24 cellular contexts compared by ENCODE assay signal in the genomic region with DNA sequence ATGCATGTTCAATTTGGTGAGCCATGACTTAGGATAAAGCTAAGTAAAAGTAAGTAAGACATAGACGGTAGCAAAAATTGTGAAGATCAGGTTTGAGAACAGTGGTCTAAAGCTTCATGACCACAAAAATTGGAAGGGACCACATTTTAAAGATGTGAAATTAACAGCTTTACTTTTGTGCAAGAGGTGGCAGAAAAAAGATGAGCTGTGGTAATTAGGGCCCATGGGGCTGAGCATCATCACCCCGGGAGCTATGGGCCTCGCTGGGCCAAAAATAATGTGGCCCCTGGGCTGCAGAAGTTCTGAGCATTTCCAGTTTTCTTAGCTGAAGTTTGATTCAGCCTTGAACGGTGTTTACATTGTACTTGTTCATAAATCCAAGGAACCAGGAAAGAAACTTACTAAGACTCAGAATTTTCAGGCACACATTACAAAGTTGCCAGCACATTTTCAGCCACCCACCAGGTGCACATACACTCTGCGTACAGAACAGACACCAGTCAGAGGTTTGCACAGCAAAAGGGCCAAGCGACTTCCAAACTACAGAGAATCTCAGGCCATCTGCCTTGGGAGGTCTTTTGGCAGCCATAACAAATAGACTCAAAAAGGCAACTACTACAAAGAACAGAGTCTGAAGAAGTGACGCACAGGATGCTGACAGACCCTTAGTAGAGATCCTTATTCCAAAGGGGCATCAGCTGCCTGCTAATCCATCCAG. TPM values are rescaled to one million over a fixed set of nuclear protein-coding genes. Genes with fewer than 3 reads are reported as not detected.
DNase-seq lines count a peak whose midpoint lies in the region; ATAC-seq and TF ChIP-seq lines count a peak whose summit lies in the region.
"Had no signal": no experiment of that assay in that cellular context is flagged by ENCODE, and none has a peak within 500 bp of the region (broad histone marks: within the 10 kb centered on the region; RNA-seq: fewer than 3 reads in every experiment).

No MANE protein-coding gene starts in this region.

- H3K27ac Mint-ChIP-seq in WTC11, result peak overlapping the region; percentile 44
- H3K27ac Mint-ChIP-seq: activated CD4-positive, alpha-beta memory T cell treated with anti-CD3 and anti-CD28 coated beads, Interleukin-2, amount 10 ng/mL, durations not matched to agents 7 days and 5 days had no signal

- BruUV-seq in A673 (replicated peaks; lab: Mats Ljungman, UMichigan), result no TSS peak

- CTCF ChIA-PET in A673 (lab: Charles Lee) (no interaction called here), WTC11 (lab: Charles Lee) (no interaction called here)

- 0 out of 2 replicates have a peak, but pooled peaks cover 5% of the 10 kb centered on the region for H3K9me3 Mint-ChIP-seq in WTC11
- H3K9me3 Mint-ChIP-seq: activated CD4-positive, alpha-beta memory T cell treated with anti-CD3 and anti-CD28 coated beads, Interleukin-2, amount 10 ng/mL, durations not matched to agents 7 days and 5 days; CD4-positive, alpha-beta memory T cell; T-cell had no signal

- H3K4me1 ChIP-seq in A673 (ENCODE audit: insufficient read depth, low read length, poor library complexity, severe bottlenecking), result no peaks in the 10 kb centered on the region
- H3K4me1 ChIP-seq in mesodermal cell (ENCODE audit: control insufficient read depth, insufficient read depth, low read length, poor library complexity, severe bottlenecking), result no peaks in the 10 kb centered on the region
- H3K4me1 ChIP-seq: esophagus squamous epithelium, SJSA1, transverse colon had no signal

- TF ChIP-seq CTCF in A673 (conservative IDR thresholded peaks at IDR 0.05; ENCODE audit: low read depth, low read length) (no peak), WTC11 (IDR thresholded peaks at IDR 0.05) (no peak)

- POLR2A ChIA-PET in A673 (lab: Charles Lee; ENCODE audit: low non-redundant PET) (no interaction called here), WTC11 (lab: Charles Lee) (interaction anchor here (0.6 to 1.2 kb wide), 3 partner anchors 13 to 250 kb away, joined by 3 read pairs; no protein-coding TSS in a partner anchor)

- intact Hi-C loops in A673 (cut with micrococcal nuclease; ENCODE audit: unreplicated experiment), result no loop called here

- H3K4me3 ChIP-seq in A673 (ENCODE audit: low read depth, low read length, poor library complexity, severe bottlenecking) (no peak overlapping the region), mesodermal cell (ENCODE audit: extremely low read depth, insufficient read depth, low read length, poor library complexity, severe bottlenecking) (no peak overlapping the region)
- H3K4me3 ChIP-seq: esophagus squamous epithelium, MG63, SJSA1, skin epidermis, transverse colon had no signal

- peak; percentile 46 for DNase-seq in NCI-H2171 treated with DMSO at 0.1 percent for 48 hours (lab: John Stamatoyannopoulos, UW)
- DNase-seq in NCI-H2171 (lab: John Stamatoyannopoulos, UW), result no peak
- DNase-seq in A673 (ENCODE audit: low spot score), result no peak
- DNase-seq in WTC11 (ENCODE audit: low spot score), result no peak
- DNase-seq in activated CD4-positive, alpha-beta T cell treated with anti-CD3 and anti-CD28 coated beads, Interleukin-2, amount 50 U/mL, for 4 hours, result no peak
- DNase-seq in AG20443 (ENCODE audit: low spot score), result no peak
- DNase-seq in NCI-H1048 (lab: John Stamatoyannopoulos, UW), result no peak
- DNase-seq: 8988T; activated CD4-positive, alpha-beta memory T cell treated with anti-CD3 and anti-CD28 coated beads, Interleukin-2, amount 10 ng/mL, durations not matched to agents 7 days and 5 days; activated gamma-delta T cell treated with Interleukin-2 at 50 U/mL for 16 hours; anterior cingulate cortex; CD4-positive, alpha-beta memory T cell; esophagus squamous epithelium; foreskin melanocyte; KG1; MG63; NCI-H2081; occipital lobe; T-cell; transverse colon had no signal

- H3K27me3 ChIP-seq in A673 (replicated peaks; ENCODE audit: insufficient read depth, low read depth, low read length, poor library complexity), result no peaks in the 10 kb centered on the region
- H3K27me3 ChIP-seq: esophagus squamous epithelium, MG63, SJSA1, transverse colon had no signal

- H3K4me1 Mint-ChIP-seq in WTC11, result peaks cover 8% of the 10 kb centered on the region

- H3K4me3 Mint-ChIP-seq in WTC11, result no peak overlapping the region
- H3K4me3 Mint-ChIP-seq: activated CD4-positive, alpha-beta memory T cell treated with anti-CD3 and anti-CD28 coated beads, Interleukin-2, amount 10 ng/mL, durations not matched to agents 7 days and 5 days; CD4-positive, alpha-beta memory T cell; T-cell had no signal

- H3K9me3 ChIP-seq in A673 (ENCODE audit: low read depth, low read length, poor library complexity, severe bottlenecking) (no peaks in the 10 kb centered on the region), mesodermal cell (ENCODE audit: control insufficient read depth, low read length) (no peaks in the 10 kb centered on the region)
- H3K9me3 ChIP-seq: esophagus squamous epithelium, MG63, SJSA1, transverse colon had no signal

- ATAC-seq in WTC11, result no peak
- ATAC-seq: activated CD4-positive, CD25-positive, alpha-beta regulatory T cell treated with anti-CD3 and anti-CD28 coated beads, Interleukin-2, amount 50 U/mL, for 24 hours had no signal

- WGBS in mesodermal cell (ENCODE audit: insufficient coverage in 2 of 2), 2 experiments, result 98 to 99% methylated on average over 7 of the region's 7 CpGs

- peaks cover 45% of the 10 kb centered on the region for H3K36me3 Mint-ChIP-seq in WTC11

- H3K27ac ChIP-seq in A673 (ENCODE audit: low read depth, low read length, poor library complexity, severe bottlenecking) (peak overlapping the region; percentile 22), mesodermal cell (ENCODE audit: low read depth, low read length, severe bottlenecking) (peak overlapping the region; percentile 37)
- H3K27ac ChIP-seq: esophagus squamous epithelium, SJSA1, skin epidermis, transverse colon had no signal

- peaks cover 52% of the 10 kb centered on the region for H3K36me3 ChIP-seq in A673 (ENCODE audit: insufficient read depth, low read length, poor library complexity, severe bottlenecking)
- H3K36me3 ChIP-seq in mesodermal cell (ENCODE audit: control insufficient read depth, insufficient read depth, low read length), result peaks cover 59% of the 10 kb centered on the region

- no peaks in the 10 kb centered on the region for H3K27me3 Mint-ChIP-seq in WTC11 (ENCODE audit: low read depth)
- H3K27me3 Mint-ChIP-seq: activated CD4-positive, alpha-beta memory T cell treated with anti-CD3 and anti-CD28 coated beads, Interleukin-2, amount 10 ng/mL, durations not matched to agents 7 days and 5 days; CD4-positive, alpha-beta memory T cell; T-cell had no signal

TF ChIP-seq in WTC11, 78 proteins besides CTCF, POLR2A, EP300 and RAD21 (continues in another document):
- TF ChIP-seq, protein P1, sequence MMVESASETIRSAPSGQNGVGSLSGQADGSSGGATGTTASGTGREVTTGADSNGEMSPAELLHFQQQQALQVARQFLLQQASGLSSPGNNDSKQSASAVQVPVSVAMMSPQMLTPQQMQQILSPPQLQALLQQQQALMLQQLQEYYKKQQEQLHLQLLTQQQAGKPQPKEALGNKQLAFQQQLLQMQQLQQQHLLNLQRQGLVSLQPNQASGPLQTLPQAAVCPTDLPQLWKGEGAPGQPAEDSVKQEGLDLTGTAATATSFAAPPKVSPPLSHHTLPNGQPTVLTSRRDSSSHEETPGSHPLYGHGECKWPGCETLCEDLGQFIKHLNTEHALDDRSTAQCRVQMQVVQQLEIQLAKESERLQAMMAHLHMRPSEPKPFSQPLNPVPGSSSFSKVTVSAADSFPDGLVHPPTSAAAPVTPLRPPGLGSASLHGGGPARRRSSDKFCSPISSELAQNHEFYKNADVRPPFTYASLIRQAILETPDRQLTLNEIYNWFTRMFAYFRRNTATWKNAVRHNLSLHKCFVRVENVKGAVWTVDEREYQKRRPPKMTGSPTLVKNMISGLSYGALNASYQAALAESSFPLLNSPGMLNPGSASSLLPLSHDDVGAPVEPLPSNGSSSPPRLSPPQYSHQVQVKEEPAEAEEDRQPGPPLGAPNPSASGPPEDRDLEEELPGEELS (CRISPR knock-in tag; IDR thresholded peaks at IDR 0.05), result no peak
- TF ChIP-seq, protein P2, sequence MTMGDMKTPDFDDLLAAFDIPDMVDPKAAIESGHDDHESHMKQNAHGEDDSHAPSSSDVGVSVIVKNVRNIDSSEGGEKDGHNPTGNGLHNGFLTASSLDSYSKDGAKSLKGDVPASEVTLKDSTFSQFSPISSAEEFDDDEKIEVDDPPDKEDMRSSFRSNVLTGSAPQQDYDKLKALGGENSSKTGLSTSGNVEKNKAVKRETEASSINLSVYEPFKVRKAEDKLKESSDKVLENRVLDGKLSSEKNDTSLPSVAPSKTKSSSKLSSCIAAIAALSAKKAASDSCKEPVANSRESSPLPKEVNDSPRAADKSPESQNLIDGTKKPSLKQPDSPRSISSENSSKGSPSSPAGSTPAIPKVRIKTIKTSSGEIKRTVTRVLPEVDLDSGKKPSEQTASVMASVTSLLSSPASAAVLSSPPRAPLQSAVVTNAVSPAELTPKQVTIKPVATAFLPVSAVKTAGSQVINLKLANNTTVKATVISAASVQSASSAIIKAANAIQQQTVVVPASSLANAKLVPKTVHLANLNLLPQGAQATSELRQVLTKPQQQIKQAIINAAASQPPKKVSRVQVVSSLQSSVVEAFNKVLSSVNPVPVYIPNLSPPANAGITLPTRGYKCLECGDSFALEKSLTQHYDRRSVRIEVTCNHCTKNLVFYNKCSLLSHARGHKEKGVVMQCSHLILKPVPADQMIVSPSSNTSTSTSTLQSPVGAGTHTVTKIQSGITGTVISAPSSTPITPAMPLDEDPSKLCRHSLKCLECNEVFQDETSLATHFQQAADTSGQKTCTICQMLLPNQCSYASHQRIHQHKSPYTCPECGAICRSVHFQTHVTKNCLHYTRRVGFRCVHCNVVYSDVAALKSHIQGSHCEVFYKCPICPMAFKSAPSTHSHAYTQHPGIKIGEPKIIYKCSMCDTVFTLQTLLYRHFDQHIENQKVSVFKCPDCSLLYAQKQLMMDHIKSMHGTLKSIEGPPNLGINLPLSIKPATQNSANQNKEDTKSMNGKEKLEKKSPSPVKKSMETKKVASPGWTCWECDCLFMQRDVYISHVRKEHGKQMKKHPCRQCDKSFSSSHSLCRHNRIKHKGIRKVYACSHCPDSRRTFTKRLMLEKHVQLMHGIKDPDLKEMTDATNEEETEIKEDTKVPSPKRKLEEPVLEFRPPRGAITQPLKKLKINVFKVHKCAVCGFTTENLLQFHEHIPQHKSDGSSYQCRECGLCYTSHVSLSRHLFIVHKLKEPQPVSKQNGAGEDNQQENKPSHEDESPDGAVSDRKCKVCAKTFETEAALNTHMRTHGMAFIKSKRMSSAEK (CRISPR knock-in tag; IDR thresholded peaks at IDR 0.05; ENCODE audit: borderline replicate concordance), result no peak
- TF ChIP-seq CBFB (CRISPR knock-in tag; IDR thresholded peaks at IDR 0.05; ENCODE audit: low read depth), result no peak

RNA-seq across cellular contexts. Expression of gene CSE1L, which starts 57.7 kb away (rescaled TPM):
- total RNA-seq in A673 (2021) (193 and 197 TPM in 2 replicates), WTC11 (2021) (192 to 211 TPM (median 204 TPM) in 3 replicates)
- polyA plus RNA-seq in mesodermal cell (2013, experiment 1 of 2), result 139 TPM
- 147 TPM for polyA plus RNA-seq in mesodermal cell (2013, experiment 2 of 2)
